In the genomic region with DNA sequence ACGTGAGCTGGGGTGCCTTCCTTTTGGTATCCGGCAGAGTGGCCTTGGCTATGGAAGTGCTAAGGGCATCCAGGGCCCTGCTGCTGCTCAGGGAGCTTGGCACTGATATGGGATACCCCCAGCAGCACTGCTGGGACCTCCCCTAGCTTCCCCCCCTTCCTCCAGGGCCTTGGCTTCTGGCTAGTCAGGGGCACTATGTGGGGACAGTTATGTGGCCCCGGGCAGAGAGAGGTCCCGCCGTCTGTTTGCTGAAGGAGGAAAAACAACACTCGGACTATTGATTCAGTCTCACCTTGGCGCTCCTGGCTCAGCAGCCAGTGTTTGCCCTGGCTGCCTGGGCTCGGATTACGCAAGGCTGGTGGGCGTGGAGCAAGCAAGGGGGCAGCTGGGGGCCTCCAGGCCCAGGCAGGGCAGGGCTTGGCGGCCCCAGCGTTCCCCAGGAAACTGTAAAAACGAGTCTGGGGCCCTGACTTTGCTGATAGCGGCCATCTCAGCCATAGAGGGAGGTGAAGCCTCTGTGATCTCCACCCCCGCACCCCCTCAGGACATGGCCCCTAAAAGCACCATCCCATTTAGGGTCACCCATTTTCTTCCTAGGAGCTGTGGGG, we compare ENCODE assay signal across 8 cellular contexts. TPM values are rescaled to one million over a fixed set of nuclear protein-coding genes. Genes with fewer than 3 reads are reported as not detected.
DNase-seq lines count a peak whose midpoint lies in the region; ATAC-seq, FAIRE-seq and TF ChIP-seq lines count a peak whose summit lies in the region.

No MANE protein-coding gene starts in this region.

- H3K4me1 ChIP-seq in colonic mucosa: peaks cover 35% of the 10 kb centered on the region

- H3K27ac ChIP-seq in colonic mucosa: no peak overlapping the region

- DNase-seq in ELF-1 (ENCODE audit: low read depth, low spot score) (peak; percentile 66), NCI-H2196 treated with DMSO at 0.1 percent for 48 hours (lab: John Stamatoyannopoulos, UW; ENCODE audit: unreplicated experiment) (peak; percentile 42), colonic mucosa (peak; percentile 56), osteocyte (ENCODE audit: extremely low spot score, unreplicated experiment) (no peak), GM19239 (ENCODE audit: insufficient read length, low spot score) (no peak), AML-193 (lab: John Stamatoyannopoulos, UW) (no peak)

- ATAC-seq in HG03354 (IDR thresholded peaks at IDR 0.05; ENCODE audit: poor library complexity, severe bottlenecking, unreplicated experiment) (no peak), HG03039 (IDR thresholded peaks at IDR 0.05; ENCODE audit: unreplicated experiment) (no peak)

- no peaks in the 10 kb centered on the region for H3K9me3 ChIP-seq in colonic mucosa

- H3K9ac ChIP-seq in colonic mucosa (ENCODE audit: low read depth in 2 of 2, low read length in 2 of 2): peak overlapping the region; percentile 53 to 85

- H3K27ac Mint-ChIP-seq in osteocyte (ENCODE audit: unreplicated experiment): peak overlapping the region; percentile 89

- no peaks in the 10 kb centered on the region for H3K9me3 Mint-ChIP-seq in osteocyte (ENCODE audit: unreplicated experiment)

- H3K36me3 ChIP-seq in colonic mucosa: peaks cover 20% of the 10 kb centered on the region

- TF ChIP-seq CTCF in colonic mucosa (IDR thresholded peaks at IDR 0.05): no peak
- no peak for TF ChIP-seq CTCF in osteocyte (IDR thresholded peaks at IDR 0.05)

- peaks cover 25% of the 10 kb centered on the region for H3K36me3 Mint-ChIP-seq in osteocyte (ENCODE audit: unreplicated experiment)

- no peak overlapping the region for H3K4me3 ChIP-seq in colonic mucosa

- intact Hi-C loops in colonic mucosa (cut with DNase I): no loop called here

- no peaks in the 10 kb centered on the region for H3K27me3 ChIP-seq in colonic mucosa

- H3K27me3 Mint-ChIP-seq in osteocyte (ENCODE audit: unreplicated experiment): no peaks in the 10 kb centered on the region

- FAIRE-seq in GM19239 (lab: Jason Lieb, UNC): no peak

- H3K4me1 Mint-ChIP-seq in osteocyte (ENCODE audit: unreplicated experiment): peaks cover 45% of the 10 kb centered on the region

- peak overlapping the region; percentile 81 for H3K4me3 Mint-ChIP-seq in osteocyte (ENCODE audit: unreplicated experiment)

RNA-seq across cellular contexts. Expression of a gene that starts 5.7 kb away (rescaled TPM):
- total RNA-seq in colonic mucosa (10 to 100 TPM; 72.3 to 82.5 TPM), osteocyte (96.2 and 98.3 TPM in 2 replicates)

RNA-seq across cellular contexts. Expression of a gene that starts 10.2 kb away (rescaled TPM):
- 1 to 10 TPM; 6.5 to 8.8 TPM for total RNA-seq in colonic mucosa
- total RNA-seq in osteocyte: 2.2 and 2.5 TPM in 2 replicates

RNA-seq across cellular contexts. Expression of a gene that starts 29.0 kb away (rescaled TPM):
- total RNA-seq in colonic mucosa: 10 to 100 TPM; 34.2 to 66.4 TPM
- total RNA-seq in osteocyte: 65.2 and 70.0 TPM in 2 replicates

RNA-seq across cellular contexts. Expression of a gene that starts 58.2 kb away (rescaled TPM):
- 10 to 100 TPM; 13.5 to 29.6 TPM for total RNA-seq in colonic mucosa
- 9.5 and 11.4 TPM in 2 replicates for total RNA-seq in osteocyte

Comparison
In these comparisons a context has a peak if more than half of its experiments do, and no peak if none do; other contexts are left out.
1. DNase-seq: peak in ELF-1 (single experiment), NCI-H2196 treated with DMSO at 0.1 percent for 48 hours (single experiment) and colonic mucosa (single experiment); none in osteocyte (single experiment), GM19239 (single experiment) and AML-193 (0 of 2).